In genomic region chr20:43514062-43514971, GRCh38 we compare ENCODE assay signal across 8 cellular contexts. TPM values are rescaled to one million over a fixed set of nuclear protein-coding genes. Genes with fewer than 3 reads are reported as not detected.
DNase-seq lines count a peak whose midpoint lies in the region; ATAC-seq and TF ChIP-seq lines count a peak whose summit lies in the region.

No MANE protein-coding gene starts in this region.

- ATAC-seq in GM18868 (IDR thresholded peaks at IDR 0.05; ENCODE audit: unreplicated experiment) (peak; percentile 85), HG03103 (IDR thresholded peaks at IDR 0.05; ENCODE audit: low read depth, unreplicated experiment) (peak; percentile 80)

- H3K9me3 ChIP-seq in A673 (ENCODE audit: low read depth, low read length, poor library complexity, severe bottlenecking) = no peaks in the 10 kb centered on the region

- H3K27ac Mint-ChIP-seq in chondrocyte (ENCODE audit: unreplicated experiment) = peak overlapping the region; percentile 80

- no peak for TF ChIP-seq CTCF in A673 (conservative IDR thresholded peaks at IDR 0.05; ENCODE audit: low read depth, low read length)
- peak; percentile 65 for TF ChIP-seq CTCF in chondrocyte (IDR thresholded peaks at IDR 0.05)

- BruUV-seq in A673 (replicated peaks; lab: Mats Ljungman, UMichigan) = no TSS peak

- CTCF ChIA-PET in A673 (lab: Charles Lee) = no interaction called here

- no peaks in the 10 kb centered on the region for H3K36me3 ChIP-seq in A673 (ENCODE audit: insufficient read depth, low read length, poor library complexity, severe bottlenecking)

- peak overlapping the region; percentile 63 for H3K4me3 ChIP-seq in A673 (ENCODE audit: low read depth, low read length, poor library complexity, severe bottlenecking)

- peak overlapping the region; percentile 55 for H3K27ac ChIP-seq in A673 (ENCODE audit: low read depth, low read length, poor library complexity, severe bottlenecking)

- H3K4me1 Mint-ChIP-seq in chondrocyte (ENCODE audit: low read depth) = peaks cover 10% of the 10 kb centered on the region

- H3K27me3 ChIP-seq in A673 (replicated peaks; ENCODE audit: insufficient read depth, low read depth, low read length, poor library complexity) = no peaks in the 10 kb centered on the region

- intact Hi-C loops in A673 (cut with micrococcal nuclease; ENCODE audit: unreplicated experiment) = no loop called here

- H3K4me3 Mint-ChIP-seq in chondrocyte (ENCODE audit: unreplicated experiment) = peak overlapping the region; percentile 92

- DNase-seq in A673 (ENCODE audit: low spot score) = peak; percentile 98
- DNase-seq in NCI-H226 = peak; percentile 89
- peak; percentile 73 to 85 for DNase-seq in activated CD4-positive, alpha-beta T cell treated with anti-CD3 and anti-CD28 coated beads for 24 hours (ENCODE audit: low read depth in 2 of 2)
- DNase-seq in chondrocyte (ENCODE audit: low spot score) = peak; percentile 98
- peak; percentile 98 for DNase-seq in kidney tubule cell (ENCODE audit: low spot score)
- peak; percentile 88 to 94 for DNase-seq in stimulated activated CD4-positive, alpha-beta T cell treated with anti-CD3 and anti-CD28 coated beads, Interleukin-15, amount 100 ng/mL, for 48 hours (ENCODE audit: low read depth in 2 of 2)

- peaks cover 1% of the 10 kb centered on the region for H3K36me3 Mint-ChIP-seq in chondrocyte (ENCODE audit: low read depth)

- H3K9me3 Mint-ChIP-seq in chondrocyte (ENCODE audit: low read depth) = no peaks in the 10 kb centered on the region

- POLR2A ChIA-PET in A673 (lab: Charles Lee; ENCODE audit: low non-redundant PET) = no interaction called here

- no peaks in the 10 kb centered on the region for H3K4me1 ChIP-seq in A673 (ENCODE audit: insufficient read depth, low read length, poor library complexity, severe bottlenecking)

- no peaks in the 10 kb centered on the region for H3K27me3 Mint-ChIP-seq in chondrocyte (ENCODE audit: low read depth)

RNA-seq across cellular contexts. Expression of gene L3MBTL1, which starts 6.8 kb away (rescaled TPM):
- total RNA-seq in A673 (2021) = 8.1 and 9.6 TPM in 2 replicates
- total RNA-seq in chondrocyte = 11.2 to 17.0 TPM (median 11.6 TPM) in 3 replicates

RNA-seq across cellular contexts. Expression of gene SGK2, which starts 44.5 kb away (rescaled TPM):
- 0.13 and 1.1 TPM in 2 replicates for total RNA-seq in A673 (2021)
- total RNA-seq in chondrocyte = 0.45 to 2.1 TPM (median 0.54 TPM) in 3 replicates

RNA-seq across cellular contexts. Expression of gene SRSF6, which starts 56.6 kb away (rescaled TPM):
- 189 and 212 TPM in 2 replicates for total RNA-seq in A673 (2021)
- 136 to 143 TPM (median 139 TPM) in 3 replicates for total RNA-seq in chondrocyte

Comparison
In these comparisons a context has a peak if more than half of its experiments do, and no peak if none do; other contexts are left out.
1. Peak in every context shown above with its lines: DNase-seq, ATAC-seq, H3K4me3 ChIP-seq and H3K27ac ChIP-seq.